16 cellular contexts compared by ENCODE assay signal in genomic region chr20:21981607-21982344, GRCh38.
A peak's percentile ranks its signal among the peaks of the same experiment; 100 is the strongest.
DNase-seq lines count a peak whose midpoint lies in the region; ATAC-seq, FAIRE-seq and TF ChIP-seq lines count a peak whose summit lies in the region.
"Had no signal": no experiment of that assay in that cellular context is flagged by ENCODE, and none has a peak within 500 bp of the region (broad histone marks: within the 10 kb centered on the region; RNA-seq: fewer than 3 reads in every experiment).

No MANE protein-coding gene starts in this region.

- peaks cover 12% of the 10 kb centered on the region for H3K4me1 ChIP-seq in astrocyte (ENCODE audit: insufficient read depth, low read length)
- no peaks in the 10 kb centered on the region for H3K4me1 ChIP-seq in left ventricle myocardium inferior
- no peaks in the 10 kb centered on the region for H3K4me1 ChIP-seq in gastrocnemius medialis
- H3K4me1 ChIP-seq: parathyroid adenoma had no signal

- TF ChIP-seq POLR2A in gastrocnemius medialis (IDR thresholded peaks at IDR 0.05) = no peak

- FAIRE-seq in astrocyte (lab: Jason Lieb, UNC) (no peak), GM19239 (lab: Jason Lieb, UNC) (no peak)
- FAIRE-seq: D721Med had no signal

- no peaks in the 10 kb centered on the region for H4K20me1 ChIP-seq in astrocyte (ENCODE audit: insufficient read depth, low read length)

- H3K9me3 Mint-ChIP-seq in astrocyte (ENCODE audit: unreplicated experiment) = no peaks in the 10 kb centered on the region
- H3K9me3 Mint-ChIP-seq in activated CD4-positive, alpha-beta T cell treated with anti-CD3 and anti-CD28 coated beads, Interleukin-2, amount 10 ng/mL, durations not matched to agents 7 days and 5 days = peaks cover 28% of the 10 kb centered on the region

- H3K36me3 ChIP-seq in astrocyte (ENCODE audit: insufficient read depth, low read length) (no peaks in the 10 kb centered on the region), left ventricle myocardium inferior (no peaks in the 10 kb centered on the region), gastrocnemius medialis (no peaks in the 10 kb centered on the region)
- H3K36me3 ChIP-seq: tibial nerve had no signal

- H3K27me3 Mint-ChIP-seq in astrocyte (ENCODE audit: low read depth, unreplicated experiment) = no peaks in the 10 kb centered on the region
- no peaks in the 10 kb centered on the region for H3K27me3 Mint-ChIP-seq in activated CD4-positive, alpha-beta T cell treated with anti-CD3 and anti-CD28 coated beads, Interleukin-2, amount 10 ng/mL, durations not matched to agents 7 days and 5 days

- H2AFZ ChIP-seq in astrocyte (ENCODE audit: low read depth, low read length) = peak overlapping the region; percentile 52
- H2AFZ ChIP-seq: parathyroid adenoma had no signal

- H3K4me2 ChIP-seq in astrocyte (ENCODE audit: low read length) = peak overlapping the region; percentile 62

- H3K9me3 ChIP-seq in astrocyte (ENCODE audit: insufficient read depth, low read depth, low read length) = peaks cover 6% of the 10 kb centered on the region
- peaks cover 2% of the 10 kb centered on the region for H3K9me3 ChIP-seq in left ventricle myocardium inferior (replicated peaks)
- H3K9me3 ChIP-seq in gastrocnemius medialis = no peaks in the 10 kb centered on the region
- H3K9me3 ChIP-seq: tibial nerve had no signal

- intact Hi-C loops in left ventricle myocardium inferior (cut with micrococcal nuclease) (no loop called here), gastrocnemius medialis (cut with DNase I; ENCODE audit: low total_unique reads) (no loop called here)

- in situ Hi-C loops in gastrocnemius medialis (cut with MboI; ENCODE audit: low sequenced_read_pairs in 4 of 4) = no loop called here

- POLR2A ChIA-PET in activated CD4-positive, alpha-beta T cell treated with anti-CD3 and anti-CD28 coated beads, Interleukin-2, amount 10 ng/mL, durations not matched to agents 7 days and 5 days (lab: Charles Lee) = no interaction called here

- no peak for TF ChIP-seq CTCF in AG10803 (conservative IDR thresholded peaks at IDR 0.05; ENCODE audit: low read length)
- TF ChIP-seq CTCF in astrocyte (IDR thresholded peaks at IDR 0.05; ENCODE audit: insufficient read depth, low read depth, low read length) = no peak
- TF ChIP-seq CTCF in left ventricle myocardium inferior (IDR thresholded peaks at IDR 0.05; ENCODE audit: borderline replicate concordance) = no peak
- no peak for TF ChIP-seq CTCF in gastrocnemius medialis (IDR thresholded peaks at IDR 0.05 in 4 of 5, conservative IDR thresholded peaks at IDR 0.05 in 1 of 5)

- peaks cover 27% of the 10 kb centered on the region for H3K4me1 Mint-ChIP-seq in astrocyte (ENCODE audit: low read depth, unreplicated experiment)
- no peaks in the 10 kb centered on the region for H3K4me1 Mint-ChIP-seq in activated CD4-positive, alpha-beta T cell treated with anti-CD3 and anti-CD28 coated beads, Interleukin-2, amount 10 ng/mL, durations not matched to agents 7 days and 5 days

- no peaks in the 10 kb centered on the region for H3K79me2 ChIP-seq in astrocyte (ENCODE audit: insufficient read depth, low read length)
- H3K79me2 ChIP-seq: parathyroid adenoma had no signal

- CTCF ChIA-PET in activated CD4-positive, alpha-beta T cell treated with anti-CD3 and anti-CD28 coated beads, Interleukin-2, amount 10 ng/mL, durations not matched to agents 7 days and 5 days (lab: Charles Lee) = no interaction called here

- peak overlapping the region; percentile 67 for H3K9ac ChIP-seq in astrocyte (ENCODE audit: low read length)
- H3K9ac ChIP-seq: parathyroid adenoma had no signal

- DNase-seq in AG10803 (ENCODE audit: low read depth) = peak; percentile 73
- DNase-seq in astrocyte (ENCODE audit: low read depth) = peak; percentile 13
- no peak for DNase-seq in left ventricle myocardium inferior
- DNase-seq in gastrocnemius medialis = no peak
- no peak for DNase-seq in GM19239 (ENCODE audit: insufficient read length, low spot score)
- no peak for DNase-seq in epidermal melanocyte (ENCODE audit: insufficient read length, low spot score)
- DNase-seq in activated CD4-positive, alpha-beta T cell treated with anti-CD3 and anti-CD28 coated beads, Interleukin-2, amount 10 ng/mL, durations not matched to agents 7 days and 5 days = no peak
- DNase-seq in central memory CD4-positive, alpha-beta T cell = no peak
- DNase-seq: activated CD4-positive, alpha-beta T cell treated with anti-CD3 and anti-CD28 coated beads, Interleukin-2, amount 50 U/mL, for 48 hours; amygdala; foreskin melanocyte; NCI-H1694; NCI-H345 had no signal

- H3K4me3 Mint-ChIP-seq in astrocyte (ENCODE audit: unreplicated experiment) = no peak overlapping the region
- H3K4me3 Mint-ChIP-seq in activated CD4-positive, alpha-beta T cell treated with anti-CD3 and anti-CD28 coated beads, Interleukin-2, amount 10 ng/mL, durations not matched to agents 7 days and 5 days = no peak overlapping the region

- no peaks in the 10 kb centered on the region for H3K36me3 Mint-ChIP-seq in astrocyte (ENCODE audit: low read depth, unreplicated experiment)
- H3K36me3 Mint-ChIP-seq in activated CD4-positive, alpha-beta T cell treated with anti-CD3 and anti-CD28 coated beads, Interleukin-2, amount 10 ng/mL, durations not matched to agents 7 days and 5 days (ENCODE audit: low read depth) = no peaks in the 10 kb centered on the region

- H3K27ac ChIP-seq in astrocyte (ENCODE audit: low read depth, low read length) = peak overlapping the region; percentile 85
- H3K27ac ChIP-seq in left ventricle myocardium inferior (replicated peaks) = peak overlapping the region; percentile 42
- peak overlapping the region in 1 of 4 donors; percentile 49 for H3K27ac ChIP-seq in gastrocnemius medialis
- H3K27ac ChIP-seq: parathyroid adenoma had no signal

- H3K27me3 ChIP-seq in astrocyte (ENCODE audit: insufficient read depth, low read length) (no peaks in the 10 kb centered on the region), left ventricle myocardium inferior (ENCODE audit: low read depth) (no peaks in the 10 kb centered on the region), gastrocnemius medialis (no peaks in the 10 kb centered on the region)
- H3K27me3 ChIP-seq: tibial nerve had no signal

- ATAC-seq in gastrocnemius medialis = peak; percentile 36 to 42

- peak overlapping the region; percentile 75 for H3K27ac Mint-ChIP-seq in astrocyte (ENCODE audit: unreplicated experiment)
- H3K27ac Mint-ChIP-seq in activated CD4-positive, alpha-beta T cell treated with anti-CD3 and anti-CD28 coated beads, Interleukin-2, amount 10 ng/mL, durations not matched to agents 7 days and 5 days = no peak overlapping the region

- no peak overlapping the region for H3K4me3 ChIP-seq in AG10803 (ENCODE audit: low read length)
- no peak overlapping the region for H3K4me3 ChIP-seq in astrocyte (ENCODE audit: insufficient read depth, low read depth, low read length)
- no peak overlapping the region for H3K4me3 ChIP-seq in left ventricle myocardium inferior
- no peak overlapping the region for H3K4me3 ChIP-seq in gastrocnemius medialis
- H3K4me3 ChIP-seq: tibial nerve had no signal

Comparison
In these comparisons a context has a peak if more than half of its experiments do, and no peak if none do; other contexts are left out.
1. DNase-seq: peak in AG10803 (single experiment) and astrocyte (single experiment); none in left ventricle myocardium inferior (single experiment), gastrocnemius medialis (0 of 2), GM19239 (single experiment), epidermal melanocyte (single experiment), activated CD4-positive, alpha-beta T cell treated with anti-CD3 and anti-CD28 coated beads, Interleukin-2, amount 10 ng/mL, durations not matched to agents 7 days and 5 days (single experiment) and central memory CD4-positive, alpha-beta T cell (single experiment).